ENCODE assay signal across 23 cellular contexts in genomic region chr13:91046715-91047327, GRCh38.
DNase-seq lines count a peak whose midpoint lies in the region; ATAC-seq and TF ChIP-seq lines count a peak whose summit lies in the region.
"Had no signal": no experiment of that assay in that cellular context is flagged by ENCODE, and none has a peak within 500 bp of the region (broad histone marks: within the 10 kb centered on the region; RNA-seq: fewer than 3 reads in every experiment).

No MANE protein-coding gene starts in this region.

- no peak overlapping the region for H2BK120ac ChIP-seq in mesenchymal stem cell (ENCODE audit: low read depth, low read length)

- peak; percentile 79 for ATAC-seq in SK-N-SH treated with all-trans-retinoic acid at 6 μM for 48 hours
- ATAC-seq: foreskin keratinocyte, lower lobe of right lung had no signal

- no peak overlapping the region for H3K23ac ChIP-seq in mesenchymal stem cell (ENCODE audit: low read length in 2 of 2)

- no peak overlapping the region for H3K4ac ChIP-seq in mesenchymal stem cell (ENCODE audit: low read depth in 1 of 2, low read length in 2 of 2)

- H3K4me1 ChIP-seq in SK-N-SH (ENCODE audit: control insufficient read depth in 1 of 2, insufficient read depth in 2 of 2, low read depth in 1 of 2, low read length in 1 of 2) (no peaks in the 10 kb centered on the region; a peak in 2 of 4 replicates), mesenchymal stem cell (ENCODE audit: control insufficient read depth, insufficient read depth, low read depth, low read length) (no peaks in the 10 kb centered on the region), Karpas-422 (ENCODE audit: low read length) (no peaks in the 10 kb centered on the region)
- H3K4me1 ChIP-seq: Caco-2, foreskin keratinocyte, lower lobe of right lung, spleen, tibial artery had no signal

- H3K4me3 Mint-ChIP-seq in activated T-cell treated with anti-CD3 and anti-CD28 coated beads, Interleukin-2, amount 50 U/mL, for 24 hours = no peak overlapping the region
- H3K4me3 Mint-ChIP-seq in activated naive CD4-positive, alpha-beta T cell treated with anti-CD3 and anti-CD28 coated beads for 36 hours = no peak overlapping the region
- H3K4me3 Mint-ChIP-seq: activated naive CD4-positive, alpha-beta T cell treated with anti-CD3 and anti-CD28 coated beads, Interleukin-2, amount 10 ng/mL, durations not matched to agents 7 days and 5 days; central memory CD8-positive, alpha-beta T cell had no signal

- H3K18ac ChIP-seq in mesenchymal stem cell (ENCODE audit: low read depth in 1 of 2, low read length in 2 of 2) = no peak overlapping the region

- no peaks in the 10 kb centered on the region for H3K27me3 Mint-ChIP-seq in activated T-cell treated with anti-CD3 and anti-CD28 coated beads, Interleukin-2, amount 50 U/mL, for 24 hours
- no peaks in the 10 kb centered on the region for H3K27me3 Mint-ChIP-seq in activated naive CD4-positive, alpha-beta T cell treated with anti-CD3 and anti-CD28 coated beads for 36 hours (ENCODE audit: low read depth)
- H3K27me3 Mint-ChIP-seq: activated naive CD4-positive, alpha-beta T cell treated with anti-CD3 and anti-CD28 coated beads, Interleukin-2, amount 10 ng/mL, durations not matched to agents 7 days and 5 days; central memory CD8-positive, alpha-beta T cell had no signal

- TF ChIP-seq CTCF in SK-N-SH (IDR thresholded peaks at IDR 0.05) = no peak

- DNase-seq in SK-N-SH (no peak), cerebellar cortex (ENCODE audit: low spot score) (peak; percentile 53), mesenchymal stem cell (no peak), NCI-H345 treated with DMSO at 0.1 percent for 48 hours (lab: John Stamatoyannopoulos, UW; ENCODE audit: unreplicated experiment) (no peak), Karpas-422 (no peak)
- no peak for DNase-seq in activated T-cell treated with anti-CD3 and anti-CD28 coated beads, Interleukin-2, amount 50 U/mL, for 24 hours
- no peak for DNase-seq in activated naive CD4-positive, alpha-beta T cell treated with anti-CD3 and anti-CD28 coated beads for 36 hours
- DNase-seq: activated naive CD4-positive, alpha-beta T cell treated with anti-CD3 and anti-CD28 coated beads, Interleukin-2, amount 10 ng/mL, durations not matched to agents 7 days and 5 days; activated T-cell treated with anti-CD3 and anti-CD28 coated beads, Interleukin-2, amount 50 U/mL, for 48 hours; aorta; Caco-2; foreskin keratinocyte; lower lobe of right lung; NCI-H1436 treated with DMSO at 0.1 percent for 48 hours; NCI-H2171; NCI-H748 treated with DMSO at 0.1 percent for 48 hours; Right ventricle myocardium superior; spleen; stimulated activated CD4-positive, alpha-beta T cell treated with anti-CD3 and anti-CD28 coated beads, Interleukin-4, amount 100 ng/mL, for 1 hour; stimulated activated naive CD4-positive, alpha-beta T cell treated with Interleukin-2 at 50 U/mL for 16 hours; tibial artery had no signal

- H4K8ac ChIP-seq in mesenchymal stem cell (ENCODE audit: low read length) = no peak overlapping the region

- H3K36me3 ChIP-seq in SK-N-SH (replicated peaks in 1 of 2; ENCODE audit: control insufficient read depth in 1 of 2, insufficient read depth in 2 of 2, low read length in 1 of 2) (no peaks in the 10 kb centered on the region), mesenchymal stem cell (ENCODE audit: control insufficient read depth in 1 of 2, insufficient read depth in 2 of 2, low read depth in 1 of 2, low read length in 2 of 2) (no peaks in the 10 kb centered on the region), Karpas-422 (ENCODE audit: insufficient read depth, low read length) (no peaks in the 10 kb centered on the region)
- H3K36me3 ChIP-seq: lower lobe of right lung, spleen, tibial artery had no signal

- H3K9ac ChIP-seq in SK-N-SH (no peak overlapping the region), mesenchymal stem cell (ENCODE audit: low read length) (no peak overlapping the region), Karpas-422 (ENCODE audit: low read length) (no peak overlapping the region)

- POLR2A ChIA-PET in SK-N-SH (lab: Yijun Ruan, JAX) = no interaction called here

- no peaks in the 10 kb centered on the region for H4K20me1 ChIP-seq in SK-N-SH (ENCODE audit: insufficient read depth)
- H4K20me1 ChIP-seq in Karpas-422 (ENCODE audit: insufficient read depth, low read depth, low read length) = no peaks in the 10 kb centered on the region

- H3K79me2 ChIP-seq in SK-N-SH (ENCODE audit: insufficient read depth) (no peaks in the 10 kb centered on the region), Karpas-422 (ENCODE audit: low read length) (no peaks in the 10 kb centered on the region)

- H3K9me3 ChIP-seq in SK-N-SH (no peaks in the 10 kb centered on the region), mesenchymal stem cell (ENCODE audit: control insufficient read depth, low read length) (no peaks in the 10 kb centered on the region), Karpas-422 (ENCODE audit: low read length) (no peaks in the 10 kb centered on the region)
- H3K9me3 ChIP-seq: Caco-2, lower lobe of right lung, spleen, tibial artery had no signal

- no peak overlapping the region for H2AK5ac ChIP-seq in mesenchymal stem cell (ENCODE audit: low read length, severe bottlenecking)

- CTCF ChIA-PET in SK-N-SH (lab: Yijun Ruan, JAX) = interaction anchor here (0.9 to 1.6 kb wide), 4 partner anchors 8 to 17 kb away, joined by 3 to 4 read pairs (median 4); no protein-coding TSS in a partner anchor
- CTCF ChIA-PET in activated naive CD4-positive, alpha-beta T cell treated with anti-CD3 and anti-CD28 coated beads for 36 hours (lab: Charles Lee) = no interaction called here

- intact Hi-C loops in activated naive CD4-positive, alpha-beta T cell treated with anti-CD3 and anti-CD28 coated beads for 36 hours (cut with micrococcal nuclease) = no loop called here

- no peaks in the 10 kb centered on the region for H3K4me1 Mint-ChIP-seq in activated T-cell treated with anti-CD3 and anti-CD28 coated beads, Interleukin-2, amount 50 U/mL, for 24 hours (ENCODE audit: low read depth)
- no peaks in the 10 kb centered on the region for H3K4me1 Mint-ChIP-seq in activated naive CD4-positive, alpha-beta T cell treated with anti-CD3 and anti-CD28 coated beads for 36 hours (ENCODE audit: low read depth)
- H3K4me1 Mint-ChIP-seq: activated naive CD4-positive, alpha-beta T cell treated with anti-CD3 and anti-CD28 coated beads, Interleukin-2, amount 10 ng/mL, durations not matched to agents 7 days and 5 days; central memory CD8-positive, alpha-beta T cell had no signal

- no peaks in the 10 kb centered on the region for H3K79me1 ChIP-seq in mesenchymal stem cell (replicated peaks; ENCODE audit: low read length, poor library complexity, severe bottlenecking)

- no peaks in the 10 kb centered on the region for H3K36me3 Mint-ChIP-seq in activated T-cell treated with anti-CD3 and anti-CD28 coated beads, Interleukin-2, amount 50 U/mL, for 24 hours (ENCODE audit: low read depth)
- H3K36me3 Mint-ChIP-seq in activated naive CD4-positive, alpha-beta T cell treated with anti-CD3 and anti-CD28 coated beads for 36 hours (ENCODE audit: low read depth) = no peaks in the 10 kb centered on the region
- H3K36me3 Mint-ChIP-seq: activated naive CD4-positive, alpha-beta T cell treated with anti-CD3 and anti-CD28 coated beads, Interleukin-2, amount 10 ng/mL, durations not matched to agents 7 days and 5 days had no signal

- no peaks in the 10 kb centered on the region for H3K9me3 Mint-ChIP-seq in activated T-cell treated with anti-CD3 and anti-CD28 coated beads, Interleukin-2, amount 50 U/mL, for 24 hours
- no peaks in the 10 kb centered on the region for H3K9me3 Mint-ChIP-seq in activated naive CD4-positive, alpha-beta T cell treated with anti-CD3 and anti-CD28 coated beads for 36 hours

- no peak overlapping the region for H2BK12ac ChIP-seq in mesenchymal stem cell (ENCODE audit: low read length in 2 of 2)

- H2BK5ac ChIP-seq in mesenchymal stem cell (ENCODE audit: low read depth, low read length, poor library complexity, severe bottlenecking) = no peak overlapping the region

- 39% methylated on average over 4 of the region's 4 CpGs for WGBS in SK-N-SH (ENCODE audit: low lambda C conversion rate)
- 47% methylated on average over 2 of the region's 4 CpGs for WGBS in mesenchymal stem cell

- H4K91ac ChIP-seq in mesenchymal stem cell (ENCODE audit: low read length) = no peak overlapping the region

- no peak for TF ChIP-seq EP300 in SK-N-SH (IDR thresholded peaks at IDR 0.05; ENCODE audit: borderline replicate concordance in 1 of 2, low read depth in 1 of 2, low read length in 1 of 2)

- no peak for TF ChIP-seq RAD21 in SK-N-SH (IDR thresholded peaks at IDR 0.05; ENCODE audit: low read length)

- no peak overlapping the region for H3K27ac ChIP-seq in SK-N-SH (ENCODE audit: low read depth in 2 of 2, low read length in 1 of 2)
- no peak overlapping the region for H3K27ac ChIP-seq in mesenchymal stem cell (ENCODE audit: low read length, poor library complexity, severe bottlenecking)
- no peak overlapping the region for H3K27ac ChIP-seq in Karpas-422 (ENCODE audit: low read length)
- H3K27ac ChIP-seq: foreskin keratinocyte, lower lobe of right lung, spleen, tibial artery had no signal

- H3K27ac Mint-ChIP-seq in activated T-cell treated with anti-CD3 and anti-CD28 coated beads, Interleukin-2, amount 50 U/mL, for 24 hours = no peak overlapping the region
- no peak overlapping the region for H3K27ac Mint-ChIP-seq in activated naive CD4-positive, alpha-beta T cell treated with anti-CD3 and anti-CD28 coated beads for 36 hours
- H3K27ac Mint-ChIP-seq: activated naive CD4-positive, alpha-beta T cell treated with anti-CD3 and anti-CD28 coated beads, Interleukin-2, amount 10 ng/mL, durations not matched to agents 7 days and 5 days had no signal

- H3K27me3 ChIP-seq in SK-N-SH (ENCODE audit: insufficient read depth) (no peaks in the 10 kb centered on the region), mesenchymal stem cell (ENCODE audit: control insufficient read depth in 1 of 2, insufficient read depth in 1 of 2, low read length in 2 of 2) (no peaks in the 10 kb centered on the region), Karpas-422 (ENCODE audit: low read length) (no peaks in the 10 kb centered on the region)
- H3K27me3 ChIP-seq: foreskin keratinocyte, spleen, tibial artery had no signal

- H3F3A ChIP-seq in SK-N-SH (replicated peaks; ENCODE audit: insufficient read depth) = no peaks in the 10 kb centered on the region

- H3K9me2 ChIP-seq in SK-N-SH = no peaks in the 10 kb centered on the region
- H3K9me2 ChIP-seq in Karpas-422 (replicated peaks; ENCODE audit: insufficient read depth, low read length) = no peaks in the 10 kb centered on the region

- H2AFZ ChIP-seq in SK-N-SH (ENCODE audit: low read depth) (no peak overlapping the region), mesenchymal stem cell (ENCODE audit: low read depth, low read length) (no peak overlapping the region), Karpas-422 (ENCODE audit: low read length) (no peak overlapping the region)

- H3K4me3 ChIP-seq in SK-N-SH (ENCODE audit: low read depth in 2 of 2, low read length in 1 of 2) = no peak overlapping the region
- no peak overlapping the region for H3K4me3 ChIP-seq in mesenchymal stem cell (ENCODE audit: insufficient read depth in 1 of 2, low read depth in 1 of 2, low read length in 2 of 2)
- no peak overlapping the region for H3K4me3 ChIP-seq in Karpas-422 (ENCODE audit: low read length)
- H3K4me3 ChIP-seq: lower lobe of right lung, spleen, tibial artery had no signal

- H3K4me2 ChIP-seq in SK-N-SH (no peak overlapping the region), mesenchymal stem cell (ENCODE audit: low read length, poor library complexity, severe bottlenecking) (peak overlapping the region; percentile 13), Karpas-422 (ENCODE audit: low read depth, low read length, poor library complexity, severe bottlenecking) (no peak overlapping the region)

- H2BK15ac ChIP-seq in mesenchymal stem cell (ENCODE audit: low read depth, poor library complexity, severe bottlenecking) = no peak overlapping the region

- no peak overlapping the region for H3K14ac ChIP-seq in mesenchymal stem cell (ENCODE audit: low read length in 2 of 2)
